In the genomic region with DNA sequence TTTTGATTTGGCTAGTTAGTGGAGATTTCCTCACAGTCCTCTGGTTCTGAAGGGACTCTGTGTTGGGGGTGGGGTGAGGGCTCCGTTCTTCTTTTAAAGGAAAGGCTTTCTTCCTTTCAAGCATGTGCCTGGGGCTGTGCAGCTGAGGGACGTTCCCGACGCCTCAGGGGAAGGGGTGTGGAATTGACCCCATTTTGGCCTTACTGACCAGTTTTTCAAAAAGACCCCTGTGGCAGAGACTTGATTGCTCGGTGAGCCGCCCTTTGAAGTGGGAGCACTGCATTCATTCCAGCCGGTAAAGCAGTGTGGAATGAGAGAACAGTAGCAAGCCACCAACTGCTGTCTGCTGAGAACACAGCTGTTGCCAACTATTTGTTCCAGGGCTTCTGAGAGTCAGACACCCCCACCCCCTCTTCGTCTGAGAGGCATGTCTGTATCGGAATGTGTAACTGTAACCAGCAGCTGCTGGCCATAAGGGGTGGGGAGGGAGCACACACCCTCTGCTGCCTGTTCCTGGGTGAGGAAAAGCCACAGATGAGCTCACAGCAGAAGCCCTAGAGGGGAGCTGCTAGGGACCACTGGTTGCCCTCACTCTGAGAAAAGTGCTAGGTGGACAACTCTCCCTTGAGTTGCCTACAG, we compare ENCODE assay signal across 8 cellular contexts. TPM values are rescaled to one million over a fixed set of nuclear protein-coding genes. Genes with fewer than 3 reads are reported as not detected.
DNase-seq lines count a peak whose midpoint lies in the region; ATAC-seq and TF ChIP-seq lines count a peak whose summit lies in the region.

No MANE protein-coding gene starts in this region.

- H3K27me3 Mint-ChIP-seq in naive thymus-derived CD8-positive, alpha-beta T cell = no peaks in the 10 kb centered on the region

- intact Hi-C loops in aorta (cut with DNase I) = loop anchor here (5.0 kb wide), 2 partner anchors 35 to 40 kb away; a partner anchor contains a TSS

- DNase-seq in fibroblast of lung (ENCODE audit: low read depth in 2 of 2) = peak; percentile 96 to 100
- peak in 2 of 10 donors; percentile 4 to 5 for DNase-seq in naive thymus-derived CD8-positive, alpha-beta T cell
- peak; percentile 87 to 89 for DNase-seq in aorta
- DNase-seq in NCI-H1417 treated with DMSO at 0.1 percent for 48 hours (lab: John Stamatoyannopoulos, UW) = no peak

- H3K4me2 ChIP-seq in fibroblast of lung (ENCODE audit: extremely low read depth, insufficient read depth, low read length) = peak overlapping the region; percentile 85

- H3K4me1 ChIP-seq in fibroblast of lung (ENCODE audit: control insufficient read depth, extremely low read depth, insufficient read depth, low read length) = peaks cover 37% of the 10 kb centered on the region
- H3K4me1 ChIP-seq in aorta (ENCODE audit: control insufficient read depth in 1 of 2, insufficient read depth in 2 of 2, low read length in 2 of 2) = peaks cover 6 to 7% of the 10 kb centered on the region in 2 donors

- H3K36me3 ChIP-seq in fibroblast of lung (ENCODE audit: control insufficient read depth, insufficient read depth, low read length) (no peaks in the 10 kb centered on the region), aorta (ENCODE audit: control insufficient read depth in 1 of 2, insufficient read depth in 2 of 2, low read length in 1 of 2) (no peaks in the 10 kb centered on the region)

- 1 to 4% methylated on average over 9 of the region's 9 CpGs for WGBS in aorta, 2 donors

- H3K9ac ChIP-seq in fibroblast of lung (ENCODE audit: insufficient read depth, low read length) = peak overlapping the region; percentile 33

- H3K27ac ChIP-seq in fibroblast of lung (ENCODE audit: insufficient read depth, low read length) (peak overlapping the region; percentile 68), aorta (ENCODE audit: low read depth in 1 of 2, low read length in 2 of 2) (peak overlapping the region; percentile 97 to 100)

- peaks cover 13% of the 10 kb centered on the region for H3K79me2 ChIP-seq in fibroblast of lung (ENCODE audit: control insufficient read depth, insufficient read depth, low read length)

- H3K27ac Mint-ChIP-seq in naive thymus-derived CD8-positive, alpha-beta T cell = peak overlapping the region in 8 of 10 donors; percentile 84 to 95 (median 88)

- POLR2A ChIA-PET in naive thymus-derived CD8-positive, alpha-beta T cell (lab: Charles Lee) = interaction anchor here (1.6 kb wide), 1 partner anchor 23 kb away, joined by 4 read pairs; no protein-coding TSS in a partner anchor

- H4K20me1 ChIP-seq in fibroblast of lung (ENCODE audit: control insufficient read depth, extremely low read depth, insufficient read depth, low read length) = no peaks in the 10 kb centered on the region

- H3K4me3 Mint-ChIP-seq in naive thymus-derived CD8-positive, alpha-beta T cell = peak overlapping the region in 8 of 10 donors; percentile 14 to 80 (median 50)

- peak overlapping the region in 2 of 4 experiments; percentile 39 to 48 for H3K4me3 ChIP-seq in fibroblast of lung (replicated peaks in 1 of 4; ENCODE audit: control extremely low read depth in 1 of 4, insufficient read depth in 1 of 4, low read depth in 3 of 4, low read length in 4 of 4)
- peak overlapping the region; percentile 14 to 38 for H3K4me3 ChIP-seq in aorta (ENCODE audit: low read length in 2 of 2)

- H3K27me3 ChIP-seq in fibroblast of lung (ENCODE audit: control insufficient read depth, insufficient read depth, low read length) (no peaks in the 10 kb centered on the region), aorta (ENCODE audit: control insufficient read depth in 1 of 2, insufficient read depth in 2 of 2, low read length in 1 of 2) (no peaks in the 10 kb centered on the region)

- H3K4me1 Mint-ChIP-seq in naive thymus-derived CD8-positive, alpha-beta T cell = peaks cover 29 to 86% (median 68%) of the 10 kb centered on the region in 4 donors

- H3K36me3 Mint-ChIP-seq in naive thymus-derived CD8-positive, alpha-beta T cell = peaks cover 4 to 20% (median 7%) of the 10 kb centered on the region in 3 donors

- H3K9me3 Mint-ChIP-seq in naive thymus-derived CD8-positive, alpha-beta T cell = no peaks in the 10 kb centered on the region

- H2AFZ ChIP-seq in fibroblast of lung (ENCODE audit: low read length) = no peak overlapping the region

- no peaks in the 10 kb centered on the region for H3K9me3 ChIP-seq in fibroblast of lung (ENCODE audit: control insufficient read depth, insufficient read depth, low read depth, low read length)
- H3K9me3 ChIP-seq in aorta (ENCODE audit: control insufficient read depth, low read length) = no peaks in the 10 kb centered on the region

- no peak for TF ChIP-seq CTCF in fibroblast of lung (conservative IDR thresholded peaks at IDR 0.05 in 1 of 2, IDR thresholded peaks at IDR 0.05 in 1 of 2; ENCODE audit: low read depth in 1 of 2, low read length in 2 of 2)

- ATAC-seq in GM19463 (IDR thresholded peaks at IDR 0.05; ENCODE audit: unreplicated experiment) = peak; percentile 64
- peak; percentile 92 for ATAC-seq in SK-N-SH treated with all-trans-retinoic acid at 6 μM for 48 hours
- ATAC-seq in naive thymus-derived CD8-positive, alpha-beta T cell = peak; percentile 4 to 11
- ATAC-seq in aorta (ENCODE audit: low FRiP score) = peak; percentile 68
- no peak for ATAC-seq in HG02970 (IDR thresholded peaks at IDR 0.05; ENCODE audit: low FRiP score, unreplicated experiment)
- no peak for ATAC-seq in HG03135 (IDR thresholded peaks at IDR 0.05; ENCODE audit: unreplicated experiment)

TF ChIP-seq in SK-N-SH treated with all-trans-retinoic acid at 6 μM for 48 hours, 23 proteins besides CTCF, POLR2A, EP300 and RAD21:
- TF ChIP-seq ISL1 (CRISPR knock-in tag; IDR thresholded peaks at IDR 0.05) (peak; percentile 18; the same call in 1 of the 2 replicates), TCF4 (CRISPR knock-in tag; IDR thresholded peaks at IDR 0.05; ENCODE audit: borderline replicate concordance) (0 out of 2 replicates have a peak, but pooled peaks have one; percentile 53)
- TF ChIP-seq, protein P1, sequence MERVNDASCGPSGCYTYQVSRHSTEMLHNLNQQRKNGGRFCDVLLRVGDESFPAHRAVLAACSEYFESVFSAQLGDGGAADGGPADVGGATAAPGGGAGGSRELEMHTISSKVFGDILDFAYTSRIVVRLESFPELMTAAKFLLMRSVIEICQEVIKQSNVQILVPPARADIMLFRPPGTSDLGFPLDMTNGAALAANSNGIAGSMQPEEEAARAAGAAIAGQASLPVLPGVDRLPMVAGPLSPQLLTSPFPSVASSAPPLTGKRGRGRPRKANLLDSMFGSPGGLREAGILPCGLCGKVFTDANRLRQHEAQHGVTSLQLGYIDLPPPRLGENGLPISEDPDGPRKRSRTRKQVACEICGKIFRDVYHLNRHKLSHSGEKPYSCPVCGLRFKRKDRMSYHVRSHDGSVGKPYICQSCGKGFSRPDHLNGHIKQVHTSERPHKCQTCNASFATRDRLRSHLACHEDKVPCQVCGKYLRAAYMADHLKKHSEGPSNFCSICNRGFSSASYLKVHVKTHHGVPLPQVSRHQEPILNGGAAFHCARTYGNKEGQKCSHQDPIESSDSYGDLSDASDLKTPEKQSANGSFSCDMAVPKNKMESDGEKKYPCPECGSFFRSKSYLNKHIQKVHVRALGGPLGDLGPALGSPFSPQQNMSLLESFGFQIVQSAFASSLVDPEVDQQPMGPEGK (CRISPR knock-in tag; IDR thresholded peaks at IDR 0.05; ENCODE audit: borderline replicate concordance) = no peak
- TF ChIP-seq, protein P2, sequence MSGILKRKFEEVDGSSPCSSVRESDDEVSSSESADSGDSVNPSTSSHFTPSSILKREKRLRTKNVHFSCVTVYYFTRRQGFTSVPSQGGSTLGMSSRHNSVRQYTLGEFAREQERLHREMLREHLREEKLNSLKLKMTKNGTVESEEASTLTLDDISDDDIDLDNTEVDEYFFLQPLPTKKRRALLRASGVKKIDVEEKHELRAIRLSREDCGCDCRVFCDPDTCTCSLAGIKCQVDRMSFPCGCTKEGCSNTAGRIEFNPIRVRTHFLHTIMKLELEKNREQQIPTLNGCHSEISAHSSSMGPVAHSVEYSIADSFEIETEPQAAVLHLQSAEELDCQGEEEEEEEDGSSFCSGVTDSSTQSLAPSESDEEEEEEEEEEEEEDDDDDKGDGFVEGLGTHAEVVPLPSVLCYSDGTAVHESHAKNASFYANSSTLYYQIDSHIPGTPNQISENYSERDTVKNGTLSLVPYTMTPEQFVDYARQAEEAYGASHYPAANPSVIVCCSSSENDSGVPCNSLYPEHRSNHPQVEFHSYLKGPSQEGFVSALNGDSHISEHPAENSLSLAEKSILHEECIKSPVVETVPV (CRISPR knock-in tag; IDR thresholded peaks at IDR 0.05) = no peak

RNA-seq across cellular contexts. Expression of a gene that starts 33.1 kb away (rescaled TPM):
- total RNA-seq in fibroblast of lung (28.8 and 40.0 TPM in 2 replicates), aorta (10 to 100 TPM; 81.1 to 84.7 TPM)
- polyA plus RNA-seq in fibroblast of lung (33.7 and 36.8 TPM in 2 replicates), aorta (10 to 100 TPM; 22.4 to 41.7 TPM)
- 26.7 and 34.8 TPM in 2 replicates for polyA plus RNA-seq in fibroblast of lung (2012)
- polyA minus RNA-seq in fibroblast of lung (ENCODE audit: low replicate concordance) = 60.4 and 66.8 TPM in 2 replicates
- 10 to 100 TPM; 32.6 to 35.6 TPM for total RNA-seq in naive thymus-derived CD8-positive, alpha-beta T cell
- 10 to 100 TPM; 22.6 to 28.2 (median 24.1) TPM for polyA plus RNA-seq in naive thymus-derived CD8-positive, alpha-beta T cell

Comparison
In these comparisons a context has a peak if more than half of its experiments do, and no peak if none do; other contexts are left out.
1. ATAC-seq: peak in GM19463 (single experiment), SK-N-SH treated with all-trans-retinoic acid at 6 μM for 48 hours (single experiment), naive thymus-derived CD8-positive, alpha-beta T cell (2 of 2) and aorta (single experiment); none in HG02970 (single experiment) and HG03135 (single experiment).